ENCODE assay signal across 1 cellular context in genomic region chr6:10350720-10351119, GRCh38.
TF ChIP-seq lines count a peak whose summit lies in the region.

No MANE protein-coding gene starts in this region.

TF ChIP-seq in K562, 482 proteins besides CTCF, POLR2A, EP300 and RAD21 (continued from another document and continues in another):
- TF ChIP-seq CEBPB (tag; IDR thresholded peaks at IDR 0.05) = peak; percentile 29; the same call in 1 of the 2 replicates
- no peak for TF ChIP-seq ZEB2 (IDR thresholded peaks at IDR 0.05)
- no peak for TF ChIP-seq ZNF445 (CRISPR knock-in tag; IDR thresholded peaks at IDR 0.05; ENCODE audit: low read depth)
- TF ChIP-seq NFE2 (IDR thresholded peaks at IDR 0.05; ENCODE audit: low read depth) = peak; percentile 79
- TF ChIP-seq, protein P1, sequence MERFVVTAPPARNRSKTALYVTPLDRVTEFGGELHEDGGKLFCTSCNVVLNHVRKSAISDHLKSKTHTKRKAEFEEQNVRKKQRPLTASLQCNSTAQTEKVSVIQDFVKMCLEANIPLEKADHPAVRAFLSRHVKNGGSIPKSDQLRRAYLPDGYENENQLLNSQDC (CRISPR knock-in tag; IDR thresholded peaks at IDR 0.05) = no peak
- no peak for TF ChIP-seq ZNF586 (CRISPR knock-in tag; conservative IDR thresholded peaks at IDR 0.05)
- TF ChIP-seq, protein P2, sequence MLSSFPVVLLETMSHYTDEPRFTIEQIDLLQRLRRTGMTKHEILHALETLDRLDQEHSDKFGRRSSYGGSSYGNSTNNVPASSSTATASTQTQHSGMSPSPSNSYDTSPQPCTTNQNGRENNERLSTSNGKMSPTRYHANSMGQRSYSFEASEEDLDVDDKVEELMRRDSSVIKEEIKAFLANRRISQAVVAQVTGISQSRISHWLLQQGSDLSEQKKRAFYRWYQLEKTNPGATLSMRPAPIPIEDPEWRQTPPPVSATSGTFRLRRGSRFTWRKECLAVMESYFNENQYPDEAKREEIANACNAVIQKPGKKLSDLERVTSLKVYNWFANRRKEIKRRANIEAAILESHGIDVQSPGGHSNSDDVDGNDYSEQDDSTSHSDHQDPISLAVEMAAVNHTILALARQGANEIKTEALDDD (IDR thresholded peaks at IDR 0.05) = no peak
- TF ChIP-seq MNT (conservative IDR thresholded peaks at IDR 0.05) = no peak
- peak; percentile 80 for TF ChIP-seq C11orf30 (IDR thresholded peaks at IDR 0.05; ENCODE audit: low read depth)
- no peak for TF ChIP-seq DPF2 (IDR thresholded peaks at IDR 0.05)
- no peak for TF ChIP-seq CTCFL (IDR thresholded peaks at IDR 0.05; ENCODE audit: borderline replicate concordance, insufficient read depth, low read depth, low read length, poor library complexity, severe bottlenecking)
- no peak for TF ChIP-seq PPARD (CRISPR knock-in tag; IDR thresholded peaks at IDR 0.05)
- no peak for TF ChIP-seq TCF7 (IDR thresholded peaks at IDR 0.05; ENCODE audit: borderline replicate concordance)
- TF ChIP-seq NCOA6 (IDR thresholded peaks at IDR 0.05) = no peak
- no peak for TF ChIP-seq ZKSCAN8 (CRISPR knock-in tag; IDR thresholded peaks at IDR 0.05)
- TF ChIP-seq NFE2L1 (tag; IDR thresholded peaks at IDR 0.05; ENCODE audit: borderline replicate concordance, low read depth) = peak; percentile 46; the same call in 1 of the 2 replicates
- TF ChIP-seq ZNF212 (CRISPR knock-in tag; IDR thresholded peaks at IDR 0.05) = no peak
- TF ChIP-seq ZNF316 (IDR thresholded peaks at IDR 0.05) = peak; percentile 78
- TF ChIP-seq ZNF263 (CRISPR knock-in tag; IDR thresholded peaks at IDR 0.05; ENCODE audit: borderline replicate concordance) = no peak
- TF ChIP-seq, protein P3, sequence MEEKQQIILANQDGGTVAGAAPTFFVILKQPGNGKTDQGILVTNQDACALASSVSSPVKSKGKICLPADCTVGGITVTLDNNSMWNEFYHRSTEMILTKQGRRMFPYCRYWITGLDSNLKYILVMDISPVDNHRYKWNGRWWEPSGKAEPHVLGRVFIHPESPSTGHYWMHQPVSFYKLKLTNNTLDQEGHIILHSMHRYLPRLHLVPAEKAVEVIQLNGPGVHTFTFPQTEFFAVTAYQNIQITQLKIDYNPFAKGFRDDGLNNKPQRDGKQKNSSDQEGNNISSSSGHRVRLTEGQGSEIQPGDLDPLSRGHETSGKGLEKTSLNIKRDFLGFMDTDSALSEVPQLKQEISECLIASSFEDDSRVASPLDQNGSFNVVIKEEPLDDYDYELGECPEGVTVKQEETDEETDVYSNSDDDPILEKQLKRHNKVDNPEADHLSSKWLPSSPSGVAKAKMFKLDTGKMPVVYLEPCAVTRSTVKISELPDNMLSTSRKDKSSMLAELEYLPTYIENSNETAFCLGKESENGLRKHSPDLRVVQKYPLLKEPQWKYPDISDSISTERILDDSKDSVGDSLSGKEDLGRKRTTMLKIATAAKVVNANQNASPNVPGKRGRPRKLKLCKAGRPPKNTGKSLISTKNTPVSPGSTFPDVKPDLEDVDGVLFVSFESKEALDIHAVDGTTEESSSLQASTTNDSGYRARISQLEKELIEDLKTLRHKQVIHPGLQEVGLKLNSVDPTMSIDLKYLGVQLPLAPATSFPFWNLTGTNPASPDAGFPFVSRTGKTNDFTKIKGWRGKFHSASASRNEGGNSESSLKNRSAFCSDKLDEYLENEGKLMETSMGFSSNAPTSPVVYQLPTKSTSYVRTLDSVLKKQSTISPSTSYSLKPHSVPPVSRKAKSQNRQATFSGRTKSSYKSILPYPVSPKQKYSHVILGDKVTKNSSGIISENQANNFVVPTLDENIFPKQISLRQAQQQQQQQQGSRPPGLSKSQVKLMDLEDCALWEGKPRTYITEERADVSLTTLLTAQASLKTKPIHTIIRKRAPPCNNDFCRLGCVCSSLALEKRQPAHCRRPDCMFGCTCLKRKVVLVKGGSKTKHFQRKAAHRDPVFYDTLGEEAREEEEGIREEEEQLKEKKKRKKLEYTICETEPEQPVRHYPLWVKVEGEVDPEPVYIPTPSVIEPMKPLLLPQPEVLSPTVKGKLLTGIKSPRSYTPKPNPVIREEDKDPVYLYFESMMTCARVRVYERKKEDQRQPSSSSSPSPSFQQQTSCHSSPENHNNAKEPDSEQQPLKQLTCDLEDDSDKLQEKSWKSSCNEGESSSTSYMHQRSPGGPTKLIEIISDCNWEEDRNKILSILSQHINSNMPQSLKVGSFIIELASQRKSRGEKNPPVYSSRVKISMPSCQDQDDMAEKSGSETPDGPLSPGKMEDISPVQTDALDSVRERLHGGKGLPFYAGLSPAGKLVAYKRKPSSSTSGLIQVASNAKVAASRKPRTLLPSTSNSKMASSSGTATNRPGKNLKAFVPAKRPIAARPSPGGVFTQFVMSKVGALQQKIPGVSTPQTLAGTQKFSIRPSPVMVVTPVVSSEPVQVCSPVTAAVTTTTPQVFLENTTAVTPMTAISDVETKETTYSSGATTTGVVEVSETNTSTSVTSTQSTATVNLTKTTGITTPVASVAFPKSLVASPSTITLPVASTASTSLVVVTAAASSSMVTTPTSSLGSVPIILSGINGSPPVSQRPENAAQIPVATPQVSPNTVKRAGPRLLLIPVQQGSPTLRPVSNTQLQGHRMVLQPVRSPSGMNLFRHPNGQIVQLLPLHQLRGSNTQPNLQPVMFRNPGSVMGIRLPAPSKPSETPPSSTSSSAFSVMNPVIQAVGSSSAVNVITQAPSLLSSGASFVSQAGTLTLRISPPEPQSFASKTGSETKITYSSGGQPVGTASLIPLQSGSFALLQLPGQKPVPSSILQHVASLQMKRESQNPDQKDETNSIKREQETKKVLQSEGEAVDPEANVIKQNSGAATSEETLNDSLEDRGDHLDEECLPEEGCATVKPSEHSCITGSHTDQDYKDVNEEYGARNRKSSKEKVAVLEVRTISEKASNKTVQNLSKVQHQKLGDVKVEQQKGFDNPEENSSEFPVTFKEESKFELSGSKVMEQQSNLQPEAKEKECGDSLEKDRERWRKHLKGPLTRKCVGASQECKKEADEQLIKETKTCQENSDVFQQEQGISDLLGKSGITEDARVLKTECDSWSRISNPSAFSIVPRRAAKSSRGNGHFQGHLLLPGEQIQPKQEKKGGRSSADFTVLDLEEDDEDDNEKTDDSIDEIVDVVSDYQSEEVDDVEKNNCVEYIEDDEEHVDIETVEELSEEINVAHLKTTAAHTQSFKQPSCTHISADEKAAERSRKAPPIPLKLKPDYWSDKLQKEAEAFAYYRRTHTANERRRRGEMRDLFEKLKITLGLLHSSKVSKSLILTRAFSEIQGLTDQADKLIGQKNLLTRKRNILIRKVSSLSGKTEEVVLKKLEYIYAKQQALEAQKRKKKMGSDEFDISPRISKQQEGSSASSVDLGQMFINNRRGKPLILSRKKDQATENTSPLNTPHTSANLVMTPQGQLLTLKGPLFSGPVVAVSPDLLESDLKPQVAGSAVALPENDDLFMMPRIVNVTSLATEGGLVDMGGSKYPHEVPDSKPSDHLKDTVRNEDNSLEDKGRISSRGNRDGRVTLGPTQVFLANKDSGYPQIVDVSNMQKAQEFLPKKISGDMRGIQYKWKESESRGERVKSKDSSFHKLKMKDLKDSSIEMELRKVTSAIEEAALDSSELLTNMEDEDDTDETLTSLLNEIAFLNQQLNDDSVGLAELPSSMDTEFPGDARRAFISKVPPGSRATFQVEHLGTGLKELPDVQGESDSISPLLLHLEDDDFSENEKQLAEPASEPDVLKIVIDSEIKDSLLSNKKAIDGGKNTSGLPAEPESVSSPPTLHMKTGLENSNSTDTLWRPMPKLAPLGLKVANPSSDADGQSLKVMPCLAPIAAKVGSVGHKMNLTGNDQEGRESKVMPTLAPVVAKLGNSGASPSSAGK (IDR thresholded peaks at IDR 0.05) = no peak
- no peak for TF ChIP-seq VEZF1 (CRISPR knock-in tag; IDR thresholded peaks at IDR 0.05)
- TF ChIP-seq, protein P4, sequence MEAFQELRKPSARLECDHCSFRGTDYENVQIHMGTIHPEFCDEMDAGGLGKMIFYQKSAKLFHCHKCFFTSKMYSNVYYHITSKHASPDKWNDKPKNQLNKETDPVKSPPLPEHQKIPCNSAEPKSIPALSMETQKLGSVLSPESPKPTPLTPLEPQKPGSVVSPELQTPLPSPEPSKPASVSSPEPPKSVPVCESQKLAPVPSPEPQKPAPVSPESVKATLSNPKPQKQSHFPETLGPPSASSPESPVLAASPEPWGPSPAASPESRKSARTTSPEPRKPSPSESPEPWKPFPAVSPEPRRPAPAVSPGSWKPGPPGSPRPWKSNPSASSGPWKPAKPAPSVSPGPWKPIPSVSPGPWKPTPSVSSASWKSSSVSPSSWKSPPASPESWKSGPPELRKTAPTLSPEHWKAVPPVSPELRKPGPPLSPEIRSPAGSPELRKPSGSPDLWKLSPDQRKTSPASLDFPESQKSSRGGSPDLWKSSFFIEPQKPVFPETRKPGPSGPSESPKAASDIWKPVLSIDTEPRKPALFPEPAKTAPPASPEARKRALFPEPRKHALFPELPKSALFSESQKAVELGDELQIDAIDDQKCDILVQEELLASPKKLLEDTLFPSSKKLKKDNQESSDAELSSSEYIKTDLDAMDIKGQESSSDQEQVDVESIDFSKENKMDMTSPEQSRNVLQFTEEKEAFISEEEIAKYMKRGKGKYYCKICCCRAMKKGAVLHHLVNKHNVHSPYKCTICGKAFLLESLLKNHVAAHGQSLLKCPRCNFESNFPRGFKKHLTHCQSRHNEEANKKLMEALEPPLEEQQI (IDR thresholded peaks at IDR 0.05) = no peak
- TF ChIP-seq NKRF (IDR thresholded peaks at IDR 0.05; ENCODE audit: borderline replicate concordance) = no peak
- no peak for TF ChIP-seq THRA (IDR thresholded peaks at IDR 0.05)
- TF ChIP-seq ZNF184 (CRISPR knock-in tag; IDR thresholded peaks at IDR 0.05) = no peak
- TF ChIP-seq ZFP30 (CRISPR knock-in tag; IDR thresholded peaks at IDR 0.05; ENCODE audit: borderline replicate concordance) = no peak
- TF ChIP-seq ETS2 (tag; IDR thresholded peaks at IDR 0.05; ENCODE audit: borderline replicate concordance, poor library complexity, severe bottlenecking) = no peak
- peak; percentile 90 for TF ChIP-seq MAFG (tag; conservative IDR thresholded peaks at IDR 0.05)
- TF ChIP-seq DDX20 (tag; IDR thresholded peaks at IDR 0.05; ENCODE audit: low read depth) = no peak
- no peak for TF ChIP-seq E2F6 (IDR thresholded peaks at IDR 0.05; ENCODE audit: borderline replicate concordance in 1 of 2, extremely low read depth in 1 of 2, insufficient read depth in 1 of 2, insufficient read length in 1 of 2, low read depth in 1 of 2, low read length in 1 of 2, poor library complexity in 1 of 2, severe bottlenecking in 1 of 2)
